ENCODE assay signal across 10 cellular contexts in genomic region chr1:164561007-164561406, GRCh38. TPM values are rescaled to one million over a fixed set of nuclear protein-coding genes. Genes with fewer than 3 reads are reported as not detected.
A peak's percentile ranks its signal among the peaks of the same experiment; 100 is the strongest.
DNase-seq lines count a peak whose midpoint lies in the region; ATAC-seq and TF ChIP-seq lines count a peak whose summit lies in the region.
"Had no signal": no experiment of that assay in that cellular context is flagged by ENCODE, and none has a peak within 500 bp of the region (broad histone marks: within the 10 kb centered on the region; RNA-seq: fewer than 3 reads in every experiment).

No MANE protein-coding gene starts in this region.

- no peak overlapping the region for H3K4me3 Mint-ChIP-seq in CD4-positive, alpha-beta T cell

- TF ChIP-seq CTCF in HEK293 (tag by site-specific recombination; IDR thresholded peaks at IDR 0.05) (no peak), ascending aorta (IDR thresholded peaks at IDR 0.05) (no peak)
- TF ChIP-seq CTCF in CD4-positive, alpha-beta T cell (IDR thresholded peaks at IDR 0.05) = no peak

- POLR2A ChIA-PET in HEK293 (lab: Yijun Ruan, JAX) = interaction anchor here (1.4 kb wide), 1 partner anchor 51 kb away, joined by 4 read pairs; no protein-coding TSS in a partner anchor
- POLR2A ChIA-PET in CD4-positive, alpha-beta T cell (lab: Charles Lee) = no interaction called here

- CTCF ChIA-PET in HEK293 (lab: Yijun Ruan, JAX) = interaction anchor here (0.7 to 1.2 kb wide), 5 partner anchors 52 to 387 kb away, joined by 3 to 5 read pairs (median 4); no protein-coding TSS in a partner anchor
- CTCF ChIA-PET in CD4-positive, alpha-beta T cell (lab: Charles Lee) = no interaction called here

- ATAC-seq in GM18909 (IDR thresholded peaks at IDR 0.05; ENCODE audit: poor library complexity, unreplicated experiment) (no peak), HG02970 (IDR thresholded peaks at IDR 0.05; ENCODE audit: low FRiP score, unreplicated experiment) (no peak)
- no peak for ATAC-seq in CD4-positive, alpha-beta T cell (ENCODE audit: poor library complexity)
- ATAC-seq: effector memory CD8-positive, alpha-beta T cell had no signal

- H3K27me3 Mint-ChIP-seq in CD4-positive, alpha-beta T cell = peaks cover 41% of the 10 kb centered on the region

- DNase-seq in ascending aorta (ENCODE audit: low spot score in 2 of 2) = no peak
- DNase-seq in activated effector memory CD4-positive, alpha-beta T cell treated with Interleukin-2 at 50 U/mL for 16 hours = no peak
- no peak for DNase-seq in CD4-positive, alpha-beta T cell
- DNase-seq: effector memory CD8-positive, alpha-beta T cell had no signal

- H3K27ac ChIP-seq in HEK293 (ENCODE audit: extremely low read depth, low read depth, low read length) (peak overlapping the region; percentile 81; the same call in 1 of the 2 replicates), ascending aorta (peak overlapping the region; percentile 79 to 84), iPS-18a (ENCODE audit: low read length) (no peak overlapping the region), skeletal muscle tissue (ENCODE audit: low read depth, low read length) (peak overlapping the region; percentile 78)
- no peak overlapping the region for H3K27ac ChIP-seq in CD4-positive, alpha-beta T cell (ENCODE audit: low read depth, low read length)

- H3K9me3 ChIP-seq in HEK293 (ENCODE audit: control insufficient read depth, insufficient read depth, low read depth, low read length) (no peaks in the 10 kb centered on the region), ascending aorta (no peaks in the 10 kb centered on the region), iPS-18a (ENCODE audit: control insufficient read depth, low read depth, low read length) (no peaks in the 10 kb centered on the region), skeletal muscle tissue (ENCODE audit: control insufficient read depth in 3 of 3, low read length in 3 of 3) (no peaks in the 10 kb centered on the region)
- H3K9me3 ChIP-seq in CD4-positive, alpha-beta T cell (ENCODE audit: control insufficient read depth, low read length) = no peaks in the 10 kb centered on the region

- H3K36me3 Mint-ChIP-seq in CD4-positive, alpha-beta T cell (ENCODE audit: low read depth) = no peaks in the 10 kb centered on the region

- H3K4me3 ChIP-seq in HEK293 (ENCODE audit: low read depth, low read length) (peak overlapping the region; percentile 82), ascending aorta (peak overlapping the region; percentile 69 to 82), iPS-18a (ENCODE audit: low read length) (peak overlapping the region; percentile 67), skeletal muscle tissue (ENCODE audit: low read length in 3 of 3) (peak overlapping the region; percentile 71 to 94 (median 79))

- peaks cover 5% of the 10 kb centered on the region for H3K9me3 Mint-ChIP-seq in CD4-positive, alpha-beta T cell
- H3K9me3 Mint-ChIP-seq: effector memory CD8-positive, alpha-beta T cell had no signal

- H3K4me1 Mint-ChIP-seq in CD4-positive, alpha-beta T cell (ENCODE audit: low read depth) = peaks cover 21% of the 10 kb centered on the region

- H3K36me3 ChIP-seq in HEK293 (ENCODE audit: control insufficient read depth in 2 of 2, insufficient read depth in 1 of 2, low read length in 2 of 2) (no peaks in the 10 kb centered on the region), ascending aorta (no peaks in the 10 kb centered on the region), iPS-18a (ENCODE audit: control insufficient read depth, low read depth, low read length) (peaks cover 10% of the 10 kb centered on the region), skeletal muscle tissue (ENCODE audit: control insufficient read depth in 3 of 3, insufficient read depth in 3 of 3, low read length in 3 of 3) (no peaks in the 10 kb centered on the region)

- intact Hi-C loops in ascending aorta (cut with DNase I) = no loop called here
- intact Hi-C loops in CD4-positive, alpha-beta T cell (cut with DNase I, micrococcal nuclease) = no loop called here

- H3K4me1 ChIP-seq in HEK293 (ENCODE audit: control insufficient read depth, insufficient read depth, low read length) = peaks cover 28% of the 10 kb centered on the region
- H3K4me1 ChIP-seq in ascending aorta = no peaks in the 10 kb centered on the region
- peaks cover 58% of the 10 kb centered on the region for H3K4me1 ChIP-seq in iPS-18a (ENCODE audit: control insufficient read depth, low read depth, low read length)
- peaks cover 0 to 21% (median 2%) of the 10 kb centered on the region in 3 donors for H3K4me1 ChIP-seq in skeletal muscle tissue (ENCODE audit: control insufficient read depth in 3 of 3, insufficient read depth in 3 of 3, low read length in 3 of 3)

- H3K27me3 ChIP-seq in ascending aorta (no peaks in the 10 kb centered on the region), iPS-18a (ENCODE audit: control insufficient read depth, insufficient read depth, low read length) (no peaks in the 10 kb centered on the region), skeletal muscle tissue (ENCODE audit: control insufficient read depth in 3 of 3, insufficient read depth in 3 of 3, low read length in 3 of 3) (no peaks in the 10 kb centered on the region)
- H3K27me3 ChIP-seq in CD4-positive, alpha-beta T cell (ENCODE audit: control insufficient read depth, insufficient read depth, low read length) = peaks cover 28% of the 10 kb centered on the region

- H3K9ac ChIP-seq in iPS-18a (ENCODE audit: low read length) (peak overlapping the region; percentile 60), skeletal muscle tissue (ENCODE audit: low read depth in 1 of 3, low read length in 3 of 3) (peak overlapping the region; percentile 80 to 86 (median 85))

- H3K27ac Mint-ChIP-seq in CD4-positive, alpha-beta T cell = no peak overlapping the region
- H3K27ac Mint-ChIP-seq: effector memory CD8-positive, alpha-beta T cell had no signal

TF ChIP-seq in HEK293, 187 proteins besides CTCF, POLR2A, EP300 and RAD21:
- TF ChIP-seq ZNF624 (tag by site-specific recombination; IDR thresholded peaks at IDR 0.05) (no peak), ZNF266 (tag by site-specific recombination; IDR thresholded peaks at IDR 0.05; ENCODE audit: low read depth) (no peak), ZBTB20 (tag by site-specific recombination; IDR thresholded peaks at IDR 0.05) (no peak), ZNF19 (tag by site-specific recombination; IDR thresholded peaks at IDR 0.05; ENCODE audit: low read depth) (no peak), ZNF623 (tag by site-specific recombination; IDR thresholded peaks at IDR 0.05) (no peak), GFI1B (tag by site-specific recombination; IDR thresholded peaks at IDR 0.05) (no peak), ZNF707 (tag by site-specific recombination; IDR thresholded peaks at IDR 0.05) (no peak), ZNF596 (tag by site-specific recombination; IDR thresholded peaks at IDR 0.05) (no peak)
TF ChIP-seq in HEK293: peak in this region for 0.

RNA-seq across cellular contexts. Expression of gene PBX1, which starts 2.0 kb away (rescaled TPM):
- total RNA-seq in ascending aorta (37.4 TPM), skeletal muscle tissue (53.2 TPM)
- under 1 TPM; 0.64 to 0.96 TPM for total RNA-seq in CD4-positive, alpha-beta T cell
- total RNA-seq: T-helper 2 cell treated with Interferon-gamma antibody and Interleukin-4, amounts not matched to agents 100 ng/mL and 5 ng/mL, for 36 hours had no signal

Comparison
In these comparisons a context has a peak if more than half of its experiments do, and no peak if none do; other contexts are left out.
1. H3K27ac ChIP-seq: peak in HEK293 (single experiment), ascending aorta (2 of 2) and skeletal muscle tissue (single experiment); none in iPS-18a (single experiment) and CD4-positive, alpha-beta T cell (single experiment).
2. RNA of gene PBX1, which starts 2.0 kb away (total RNA-seq): 53.2 TPM in skeletal muscle tissue (single experiment) and 37.4 TPM in ascending aorta (single experiment); 0.64 to 0.96 TPM in CD4-positive, alpha-beta T cell; every median in the first group is over 10 times any median in the second.
3. Peak in every context shown above with its lines, with median percentiles within 50 percentile points of each other: H3K4me3 ChIP-seq.